In genomic region chr7:158987691-158988090, GRCh38 we compare ENCODE assay signal across 11 cellular contexts.
"Had no signal": no experiment of that assay in that cellular context is flagged by ENCODE, and none has a peak within 500 bp of the region (broad histone marks: within the 10 kb centered on the region; RNA-seq: fewer than 3 reads in every experiment).

No MANE protein-coding gene starts in this region.

- H3K4me3 ChIP-seq: adrenal gland, ascending aorta, body of pancreas, breast epithelium, cardiac muscle cell had no signal

- ATAC-seq: activated naive CD4-positive, alpha-beta T cell treated with anti-CD3 and anti-CD28 coated beads, Interleukin-2, amount 50 U/mL, for 72 hours; activated naive CD8-positive, alpha-beta T cell treated with anti-CD3 and anti-CD28 coated beads, Interleukin-2, amount 50 U/mL, for 24 hours; activated T-cell treated with anti-CD3 and anti-CD28 coated beads, Interleukin-2, amount 50 U/mL, for 4 hours; activated T-cell treated with anti-CD3 and anti-CD28 coated beads, Interleukin-2, amount 50 U/mL, for 72 hours; activated T-helper 17 cell treated with anti-CD3 and anti-CD28 coated beads, Interleukin-2, amount 50 U/mL, for 72 hours; body of pancreas had no signal

- H3K36me3 ChIP-seq: adrenal gland, ascending aorta, brain microvascular endothelial cell, breast epithelium, cardiac muscle cell had no signal

- H3K4me1 ChIP-seq: adrenal gland, ascending aorta, body of pancreas, breast epithelium had no signal

- H3K27ac ChIP-seq: adrenal gland, ascending aorta, body of pancreas, brain microvascular endothelial cell, breast epithelium, cardiac muscle cell had no signal
